In genomic region chr20:38862226-38862625, GRCh38 we compare ENCODE assay signal across 1 cellular context.
A peak's percentile ranks its signal among the peaks of the same experiment; 100 is the strongest.
TF ChIP-seq lines count a peak whose summit lies in the region.

No MANE protein-coding gene starts in this region.

TF ChIP-seq in GM12878, 131 proteins besides CTCF, POLR2A, EP300 and RAD21:
- TF ChIP-seq SMAD5 (IDR thresholded peaks at IDR 0.05; ENCODE audit: low read depth) (no peak), SMARCA5 (IDR thresholded peaks at IDR 0.05) (0 out of 2 replicates have a peak, but pooled peaks have one; percentile 51), ZBTB40 (IDR thresholded peaks at IDR 0.05; ENCODE audit: borderline replicate concordance) (no peak), MEF2A (IDR thresholded peaks at IDR 0.05; ENCODE audit: insufficient read depth, low read depth, low read length) (no peak), SKIL (IDR thresholded peaks at IDR 0.05; ENCODE audit: low read depth, poor library complexity, severe bottlenecking) (no peak), ZNF217 (IDR thresholded peaks at IDR 0.05) (peak; percentile 84; the same call in 1 of the 2 replicates), CREB1 (IDR thresholded peaks at IDR 0.05; ENCODE audit: low read depth) (no peak)
TF ChIP-seq in GM12878: peak in this region for 2.
